11 cellular contexts compared by ENCODE assay signal in the genomic region with DNA sequence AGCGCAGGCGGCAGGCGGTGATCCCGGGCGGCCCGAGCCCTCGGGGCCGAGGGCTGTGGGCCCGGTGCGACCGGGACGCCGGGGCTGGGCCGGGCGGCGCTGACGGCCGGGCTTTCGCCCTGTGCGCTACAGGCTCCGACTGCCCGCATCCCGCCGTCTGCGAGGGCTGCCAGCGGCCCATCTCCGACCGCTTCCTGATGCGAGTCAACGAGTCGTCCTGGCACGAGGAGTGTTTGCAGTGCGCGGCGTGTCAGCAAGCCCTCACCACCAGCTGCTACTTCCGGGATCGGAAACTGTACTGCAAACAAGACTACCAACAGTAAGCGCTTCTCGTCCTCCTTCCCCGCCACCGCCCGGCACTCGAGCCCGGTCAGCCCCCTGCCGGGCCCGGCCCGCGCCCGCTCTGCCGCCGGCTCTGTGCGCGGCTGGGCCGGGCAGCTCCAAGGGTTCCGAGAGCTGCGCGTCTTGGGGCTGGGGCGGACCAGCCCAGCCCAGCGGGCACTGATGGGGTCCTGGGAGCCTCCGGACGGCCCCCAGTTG. TPM values are rescaled to one million over a fixed set of nuclear protein-coding genes. Genes with fewer than 3 reads are reported as not detected.
DNase-seq lines count a peak whose midpoint lies in the region; ATAC-seq, FAIRE-seq and TF ChIP-seq lines count a peak whose summit lies in the region.
"Had no signal": no experiment of that assay in that cellular context is flagged by ENCODE, and none has a peak within 500 bp of the region (broad histone marks: within the 10 kb centered on the region; RNA-seq: fewer than 3 reads in every experiment).

No MANE protein-coding gene starts in this region.

- H3K4me3 Mint-ChIP-seq in activated T-cell treated with anti-CD3 and anti-CD28 coated beads, Interleukin-2, amount 50 U/mL, for 4 hours = peak overlapping the region; percentile 21
- H3K4me3 Mint-ChIP-seq in T-cell = peak overlapping the region in 2 of 3 donors; percentile 41 to 73
- H3K4me3 Mint-ChIP-seq in stimulated activated naive B cell treated with anti-CD40 and anti-IgM and Interleukin-4, amounts not matched to agents 10 μg/mL and 1 μg/mL and 100 μg/mL, for 72 hours = peak overlapping the region; percentile 51 to 56
- H3K4me3 Mint-ChIP-seq in stimulated activated memory B cell treated with anti-CD40 and anti-IgM and Interleukin-4, amounts not matched to agents 10 μg/mL and 1 μg/mL and 100 μg/mL, for 72 hours = no peak overlapping the region
- H3K4me3 Mint-ChIP-seq: HFFc6 had no signal

- H3K27ac Mint-ChIP-seq in T-cell = no peak overlapping the region
- H3K27ac Mint-ChIP-seq in stimulated activated naive B cell treated with anti-CD40 and anti-IgM and Interleukin-4, amounts not matched to agents 10 μg/mL and 1 μg/mL and 100 μg/mL, for 72 hours = peak overlapping the region; percentile 56
- H3K27ac Mint-ChIP-seq in stimulated activated memory B cell treated with anti-CD40 and anti-IgM and Interleukin-4, amounts not matched to agents 10 μg/mL and 1 μg/mL and 100 μg/mL, for 72 hours = no peak overlapping the region
- H3K27ac Mint-ChIP-seq: dendritic cell treated with granulocyte-macrophage colony-stimulating factor and Interleukin-4, amounts not matched to agents 40 ng/mL and 50 ng/mL, for 4 days; HFFc6 had no signal

- DNase-seq in activated T-cell treated with anti-CD3 and anti-CD28 coated beads, Interleukin-2, amount 50 U/mL, for 4 hours = no peak
- DNase-seq in activated T-cell treated with anti-CD3 and anti-CD28 coated beads for 4 hours = no peak
- DNase-seq in T-cell = peak in 18 of 34 experiments; percentile 10 to 32 (median 22)
- peak; percentile 68 for DNase-seq in left ventricle myocardium superior
- DNase-seq in stimulated activated naive B cell treated with anti-CD40 and anti-IgM and Interleukin-4, amounts not matched to agents 10 μg/mL and 1 μg/mL and 100 μg/mL, for 72 hours = peak; percentile 28
- DNase-seq in GM12892 (ENCODE audit: insufficient read length) = no peak
- no peak for DNase-seq in GF-D8 (lab: John Stamatoyannopoulos, UW)
- DNase-seq: HFFc6 had no signal

- H3K36me3 Mint-ChIP-seq in activated T-cell treated with anti-CD3 and anti-CD28 coated beads, Interleukin-2, amount 50 U/mL, for 4 hours (ENCODE audit: insufficient read depth) = no peaks in the 10 kb centered on the region
- H3K36me3 Mint-ChIP-seq in T-cell = no peaks in the 10 kb centered on the region
- H3K36me3 Mint-ChIP-seq in stimulated activated naive B cell treated with anti-CD40 and anti-IgM and Interleukin-4, amounts not matched to agents 10 μg/mL and 1 μg/mL and 100 μg/mL, for 72 hours = peaks cover 0 to 3% of the 10 kb centered on the region in 2 donors
- no peaks in the 10 kb centered on the region for H3K36me3 Mint-ChIP-seq in stimulated activated memory B cell treated with anti-CD40 and anti-IgM and Interleukin-4, amounts not matched to agents 10 μg/mL and 1 μg/mL and 100 μg/mL, for 72 hours

- H3K27me3 Mint-ChIP-seq in activated T-cell treated with anti-CD3 and anti-CD28 coated beads, Interleukin-2, amount 50 U/mL, for 4 hours (ENCODE audit: low read depth) = peaks cover 75% of the 10 kb centered on the region
- H3K27me3 Mint-ChIP-seq in T-cell = peaks cover 46 to 68% of the 10 kb centered on the region in 2 donors
- H3K27me3 Mint-ChIP-seq in stimulated activated naive B cell treated with anti-CD40 and anti-IgM and Interleukin-4, amounts not matched to agents 10 μg/mL and 1 μg/mL and 100 μg/mL, for 72 hours = peaks cover 58 to 83% of the 10 kb centered on the region in 2 donors
- H3K27me3 Mint-ChIP-seq in stimulated activated memory B cell treated with anti-CD40 and anti-IgM and Interleukin-4, amounts not matched to agents 10 μg/mL and 1 μg/mL and 100 μg/mL, for 72 hours = peaks cover 88% of the 10 kb centered on the region

- no peaks in the 10 kb centered on the region for H3K9me3 Mint-ChIP-seq in activated T-cell treated with anti-CD3 and anti-CD28 coated beads, Interleukin-2, amount 50 U/mL, for 4 hours
- no peaks in the 10 kb centered on the region for H3K9me3 Mint-ChIP-seq in T-cell
- H3K9me3 Mint-ChIP-seq in stimulated activated naive B cell treated with anti-CD40 and anti-IgM and Interleukin-4, amounts not matched to agents 10 μg/mL and 1 μg/mL and 100 μg/mL, for 72 hours = no peaks in the 10 kb centered on the region
- no peaks in the 10 kb centered on the region for H3K9me3 Mint-ChIP-seq in stimulated activated memory B cell treated with anti-CD40 and anti-IgM and Interleukin-4, amounts not matched to agents 10 μg/mL and 1 μg/mL and 100 μg/mL, for 72 hours
- H3K9me3 Mint-ChIP-seq: dendritic cell treated with granulocyte-macrophage colony-stimulating factor and Interleukin-4, amounts not matched to agents 40 ng/mL and 50 ng/mL, for 4 days; HFFc6 had no signal

- CTCF ChIA-PET in T-cell (lab: Charles Lee) = no interaction called here

- TF ChIP-seq POLR2A in GM12892 (IDR thresholded peaks at IDR 0.05; ENCODE audit: low read depth, low read length) = no peak

- POLR2A ChIA-PET in T-cell (lab: Charles Lee) = no interaction called here

- H3K4me1 Mint-ChIP-seq in activated T-cell treated with anti-CD3 and anti-CD28 coated beads, Interleukin-2, amount 50 U/mL, for 4 hours (ENCODE audit: low read depth) = peaks cover 33% of the 10 kb centered on the region
- H3K4me1 Mint-ChIP-seq in T-cell = peaks cover 19 to 44% (median 36%) of the 10 kb centered on the region in 3 donors
- peaks cover 30 to 41% of the 10 kb centered on the region in 2 donors for H3K4me1 Mint-ChIP-seq in stimulated activated naive B cell treated with anti-CD40 and anti-IgM and Interleukin-4, amounts not matched to agents 10 μg/mL and 1 μg/mL and 100 μg/mL, for 72 hours
- peaks cover 38% of the 10 kb centered on the region for H3K4me1 Mint-ChIP-seq in stimulated activated memory B cell treated with anti-CD40 and anti-IgM and Interleukin-4, amounts not matched to agents 10 μg/mL and 1 μg/mL and 100 μg/mL, for 72 hours

- intact Hi-C loops in left ventricle myocardium superior (cut with micrococcal nuclease) = no loop called here

- no peak for FAIRE-seq in GM12892 (lab: Jason Lieb, UNC)
- FAIRE-seq: pancreas had no signal

- ATAC-seq in activated T-cell treated with anti-CD3 and anti-CD28 coated beads, Interleukin-2, amount 50 U/mL, for 4 hours = peak; percentile 14 to 23
- peak in 3 of 4 experiments; percentile 7 to 34 (median 27) for ATAC-seq in T-cell (replicated peaks in 1 of 4)
- peak; percentile 9 for ATAC-seq in left ventricle myocardium superior
- peak; percentile 28 to 37 for ATAC-seq in stimulated activated naive B cell treated with anti-CD40 and anti-IgM and Interleukin-4, amounts not matched to agents 10 μg/mL and 1 μg/mL and 100 μg/mL, for 72 hours (replicated peaks)
- no peak for ATAC-seq in stimulated activated memory B cell treated with anti-CD40 and anti-IgM and Interleukin-4, amounts not matched to agents 10 μg/mL and 1 μg/mL and 100 μg/mL, for 72 hours
- ATAC-seq: pancreas had no signal

RNA-seq across cellular contexts. Expression of gene LMX1B, which starts 1.6 kb away (rescaled TPM):
- total RNA-seq in activated T-cell treated with anti-CD3 and anti-CD28 coated beads, Interleukin-2, amount 50 U/mL, for 4 hours = not detected
- total RNA-seq in T-cell (not detected), left ventricle myocardium superior (0.74 TPM)
- not detected for polyA plus RNA-seq in GM12892 (2012; ENCODE audit: missing spikeins)
- total RNA-seq: HFFc6 had no signal

Comparison
In these comparisons a context has a peak if more than half of its experiments do, and no peak if none do; other contexts are left out.
1. DNase-seq: peak in T-cell (18 of 34), left ventricle myocardium superior (single experiment) and stimulated activated naive B cell treated with anti-CD40 and anti-IgM and Interleukin-4, amounts not matched to agents 10 μg/mL and 1 μg/mL and 100 μg/mL, for 72 hours (single experiment); none in activated T-cell treated with anti-CD3 and anti-CD28 coated beads, Interleukin-2, amount 50 U/mL, for 4 hours (single experiment), activated T-cell treated with anti-CD3 and anti-CD28 coated beads for 4 hours (single experiment), GM12892 (single experiment) and GF-D8 (single experiment).